In the genomic region with DNA sequence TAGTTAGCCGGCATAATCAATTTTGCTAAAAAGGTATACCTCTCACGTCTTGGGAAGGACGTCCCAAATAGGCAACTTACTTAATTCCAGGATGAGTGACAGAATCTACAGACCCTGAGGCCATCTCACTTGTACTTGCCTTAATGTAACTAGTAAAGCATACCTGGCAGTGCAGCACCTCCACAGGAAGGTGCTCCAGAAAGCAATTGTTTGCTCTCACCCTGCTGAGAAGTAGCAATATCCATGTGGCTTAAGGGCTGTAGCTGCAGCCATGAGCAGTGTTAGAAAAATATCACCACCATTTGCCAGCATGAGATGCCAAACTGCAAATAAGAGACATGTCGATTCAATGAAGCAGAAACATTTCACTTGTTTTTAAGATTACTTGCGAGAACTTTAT, we compare ENCODE assay signal across 15 cellular contexts.
DNase-seq lines count a peak whose midpoint lies in the region; ATAC-seq and TF ChIP-seq lines count a peak whose summit lies in the region.
"Had no signal": no experiment of that assay in that cellular context is flagged by ENCODE, and none has a peak within 500 bp of the region (broad histone marks: within the 10 kb centered on the region; RNA-seq: fewer than 3 reads in every experiment).

No MANE protein-coding gene starts in this region.

- intact Hi-C loops in IMR-90 (cut with micrococcal nuclease) = loop anchor here (5.0 to 10.0 kb wide), 8 partner anchors 102 to 1580 kb away; no protein-coding TSS in a partner anchor
- intact Hi-C loops in ovary (cut with DNase I) = loop anchor here in 3 of 4 donors (10.0 kb wide), 1 partner anchor 550 kb away; a partner anchor contains a TSS

- H3K36me3 ChIP-seq in IMR-90 (ENCODE audit: control insufficient read depth, insufficient read depth, low read length) = no peaks in the 10 kb centered on the region
- no peaks in the 10 kb centered on the region for H3K36me3 ChIP-seq in neural cell (ENCODE audit: insufficient read depth, low read length)
- H3K36me3 ChIP-seq in ovary = no peaks in the 10 kb centered on the region
- H3K36me3 ChIP-seq: heart right ventricle, tibial artery had no signal

- H3K9me1 ChIP-seq in IMR-90 (ENCODE audit: insufficient read depth, low read length) = peaks cover 12% of the 10 kb centered on the region; the same call in 1 of the 2 replicates

- peaks cover 68% of the 10 kb centered on the region for H3K4me1 Mint-ChIP-seq in WTC11

- TF ChIP-seq RAD21 in IMR-90 (IDR thresholded peaks at IDR 0.05; ENCODE audit: low read length) (no peak), neural cell (conservative IDR thresholded peaks at IDR 0.05) (no peak)

- peak overlapping the region; percentile 44 for H3K4ac ChIP-seq in IMR-90 (ENCODE audit: low read depth, low read length)

- H3K56ac ChIP-seq in IMR-90 (ENCODE audit: extremely low read depth, insufficient read depth, low read length) = no peak overlapping the region

- peak overlapping the region; percentile 3; the same call in 1 of the 3 replicates for H2BK15ac ChIP-seq in IMR-90 (ENCODE audit: low read depth, low read length)

- H4K5ac ChIP-seq in IMR-90 (ENCODE audit: low read depth, low read length) = no peak overlapping the region

- dilution Hi-C loops in IMR-90 (cut with HindIII; ENCODE audit: low sequenced_read_pairs, unreplicated experiment) = no loop called here

- H4K8ac ChIP-seq in IMR-90 (ENCODE audit: low read depth in 2 of 2, low read length in 2 of 2) = peak overlapping the region in 1 of 2 experiments; percentile 14; a peak in 1 of 4 replicates

- no peak for ATAC-seq in IMR-90 (ENCODE audit: low read depth)
- peak; percentile 51 for ATAC-seq in WTC11

- H2AFZ ChIP-seq in IMR-90 (replicated peaks; ENCODE audit: low read length, poor library complexity) (no peak overlapping the region), neural cell (ENCODE audit: low read depth, low read length) (no peak overlapping the region)

- peak overlapping the region; percentile 75 for H3K27ac Mint-ChIP-seq in WTC11
- H3K27ac Mint-ChIP-seq: B cell had no signal

- H3K4me2 ChIP-seq in IMR-90 (ENCODE audit: low read depth, low read length) (no peak overlapping the region), neural cell (ENCODE audit: low read length) (peak overlapping the region; percentile 56)

- H2BK5ac ChIP-seq in IMR-90 (ENCODE audit: low read depth, low read length, poor library complexity, severe bottlenecking) = no peak overlapping the region

- no TSS peak for BruUV-seq in IMR-90 (replicated peaks; lab: Mats Ljungman, UMichigan)

- peaks cover 3% of the 10 kb centered on the region; the same call in 1 of the 2 replicates for H3K9me3 Mint-ChIP-seq in WTC11

- H3K9ac ChIP-seq in IMR-90 (ENCODE audit: low read depth, low read length) = no peak overlapping the region
- H3K9ac ChIP-seq in neural cell (ENCODE audit: low read length) = peak overlapping the region; percentile 48

- no peaks in the 10 kb centered on the region for H3K9me3 ChIP-seq in IMR-90 (ENCODE audit: control insufficient read depth, insufficient read depth, low read length)
- no peaks in the 10 kb centered on the region for H3K9me3 ChIP-seq in neural cell (ENCODE audit: low read length)
- H3K9me3 ChIP-seq in ovary = no peaks in the 10 kb centered on the region
- H3K9me3 ChIP-seq: heart right ventricle, tibial artery had no signal

- peak overlapping the region; percentile 17; the same call in 1 of the 2 replicates for H2BK120ac ChIP-seq in IMR-90 (ENCODE audit: low read depth, low read length)

- TF ChIP-seq CTCF in IMR-90 (conservative IDR thresholded peaks at IDR 0.05; ENCODE audit: low read depth, low read length) (no peak), WTC11 (IDR thresholded peaks at IDR 0.05) (no peak), neural cell (IDR thresholded peaks at IDR 0.05; ENCODE audit: poor library complexity, severe bottlenecking) (no peak), ovary (IDR thresholded peaks at IDR 0.05) (no peak)

- DNase-seq in DMS 273 (lab: John Stamatoyannopoulos, UW; ENCODE audit: unreplicated experiment) (peak; percentile 44), DMS 273 treated with DMSO at 0.1 percent for 48 hours (lab: John Stamatoyannopoulos, UW) (no peak), IMR-90 (no peak), WTC11 (ENCODE audit: low spot score) (no peak), KG1 (lab: John Stamatoyannopoulos, UW) (no peak), ovary (no peak)
- DNase-seq in activated CD4-positive, alpha-beta T cell treated with anti-CD3 and anti-CD28 coated beads for 1 hour = no peak
- DNase-seq: activated naive CD4-positive, alpha-beta T cell treated with Interleukin-2 at 50 U/mL for 16 hours; GOT3; stimulated activated CD4-positive, alpha-beta T cell treated with anti-CD3 and anti-CD28 coated beads, Interleukin-12 subunit alpha, Interleukin-12 subunit beta, amount 100 ng/mL, for 4 hours; tibial artery had no signal

- H4K20me1 ChIP-seq in IMR-90 (ENCODE audit: insufficient read depth, low read length) = no peaks in the 10 kb centered on the region
- H4K20me1 ChIP-seq in neural cell (ENCODE audit: insufficient read depth) = no peaks in the 10 kb centered on the region

- no peak overlapping the region for H3K4me3 Mint-ChIP-seq in WTC11
- H3K4me3 Mint-ChIP-seq: B cell had no signal

- H3K36me3 Mint-ChIP-seq in WTC11 = no peaks in the 10 kb centered on the region

- H3K27ac ChIP-seq in IMR-90 (ENCODE audit: insufficient read depth, low read length) (no peak overlapping the region), neural cell (ENCODE audit: low read length) (peak overlapping the region; percentile 77), ovary (no peak overlapping the region)
- H3K27ac ChIP-seq: 22Rv1, tibial artery had no signal

- H2BK20ac ChIP-seq in IMR-90 (ENCODE audit: low read depth, low read length) = 0 out of 2 replicates have a peak overlapping the region, but pooled peaks have one; percentile 5

- no peaks in the 10 kb centered on the region for H3K9me2 ChIP-seq in neural cell (ENCODE audit: insufficient read depth, low read length)

- peaks cover 28% of the 10 kb centered on the region for H3K79me2 ChIP-seq in neural cell (replicated peaks; ENCODE audit: insufficient read depth, low read length)

- H3K23ac ChIP-seq in IMR-90 (ENCODE audit: low read depth, low read length) = no peak overlapping the region

- WGBS in IMR-90 (ENCODE audit: extremely low coverage in 2 of 2, insufficient read length in 1 of 2), 2 experiments = 100% methylated on average over 2 of the region's 5 CpGs; no CpG with 5 or more reads in 1 of the 2 experiments
- 66 to 81% (median 73%) methylated on average over 5 of the region's 5 CpGs for WGBS in ovary, 3 donors

- in situ Hi-C loops in IMR-90 (cut with MboI; ENCODE audit: low sequenced_read_pairs) = loop anchor here (10.0 to 25.0 kb wide), 2 partner anchors 550 to 1583 kb away; a partner anchor contains a TSS

- POLR2A ChIA-PET in IMR-90 (lab: Charles Lee; ENCODE audit: unreplicated experiment) = interaction anchor here (0.6 kb wide), 1 partner anchor 121 kb away, joined by 3 read pairs; no protein-coding TSS in a partner anchor
- POLR2A ChIA-PET in WTC11 (lab: Charles Lee) = no interaction called here

- TF ChIP-seq EP300 in neural cell (conservative IDR thresholded peaks at IDR 0.05; ENCODE audit: poor library complexity, severe bottlenecking) (no peak), ovary (IDR thresholded peaks at IDR 0.05) (no peak)

- no peak overlapping the region for H3K18ac ChIP-seq in IMR-90 (ENCODE audit: low read depth, low read length)

- H3K79me1 ChIP-seq in IMR-90 (ENCODE audit: low read depth in 1 of 2, low read length in 2 of 2) = 0 out of 4 replicates have a peak, but pooled peaks cover 0 to 3% of the 10 kb centered on the region in 2 experiments

- H4K91ac ChIP-seq in IMR-90 (ENCODE audit: insufficient read depth, low read depth, low read length) = no peak overlapping the region

- H2AK5ac ChIP-seq in IMR-90 (ENCODE audit: low read depth, low read length) = 0 out of 2 replicates have a peak overlapping the region, but pooled peaks have one; percentile 21

- H3K14ac ChIP-seq in IMR-90 (replicated peaks; ENCODE audit: low read depth, low read length) = no peak overlapping the region

- H3K4me1 ChIP-seq in IMR-90 (ENCODE audit: control insufficient read depth, insufficient read depth, low read length) = peaks cover 23% of the 10 kb centered on the region
- peaks cover 5% of the 10 kb centered on the region for H3K4me1 ChIP-seq in ovary (ENCODE audit: insufficient read depth)

- peaks cover 5% of the 10 kb centered on the region for H3F3A ChIP-seq in neural cell (ENCODE audit: insufficient read depth, low read length, poor library complexity, severe bottlenecking)

- TF ChIP-seq POLR2A in IMR-90 (IDR thresholded peaks at IDR 0.05; ENCODE audit: low read depth, low read length) (no peak), ovary (IDR thresholded peaks at IDR 0.05) (no peak)

- CTCF ChIA-PET in IMR-90 (lab: Yijun Ruan, JAX) (interaction anchor here (1.0 kb wide), 2 partner anchors 117 to 552 kb away, joined by 3 read pairs; a partner anchor contains a TSS), WTC11 (lab: Charles Lee) (no interaction called here)

- H3K4me3 ChIP-seq in IMR-90 (ENCODE audit: insufficient read depth, low read depth, low read length) (no peak overlapping the region), neural cell (ENCODE audit: low read length) (peak overlapping the region; percentile 46), ovary (no peak overlapping the region)
- H3K4me3 ChIP-seq: tibial artery had no signal

- no peaks in the 10 kb centered on the region for H3K27me3 ChIP-seq in IMR-90 (ENCODE audit: control insufficient read depth, insufficient read depth, low read length)
- no peaks in the 10 kb centered on the region for H3K27me3 ChIP-seq in neural cell (ENCODE audit: insufficient read depth, low read depth, low read length)
- H3K27me3 ChIP-seq in ovary = no peaks in the 10 kb centered on the region
- H3K27me3 ChIP-seq: heart right ventricle, tibial artery had no signal

- no peak overlapping the region for H2AK9ac ChIP-seq in IMR-90 (replicated peaks; ENCODE audit: low read depth, low read length, poor library complexity)

- no peaks in the 10 kb centered on the region for H3K27me3 Mint-ChIP-seq in WTC11 (ENCODE audit: low read depth)

TF ChIP-seq in IMR-90, 13 proteins besides CTCF, POLR2A, EP300 and RAD21 (continues in another document):
- no peak for TF ChIP-seq CEBPB (IDR thresholded peaks at IDR 0.05; ENCODE audit: low read depth, low read length)
- no peak for TF ChIP-seq MAZ (IDR thresholded peaks at IDR 0.05; ENCODE audit: borderline replicate concordance, low read depth, low read length)
- no peak for TF ChIP-seq CHD1 (IDR thresholded peaks at IDR 0.05; ENCODE audit: low read depth, low read length)

TF ChIP-seq in WTC11, 78 proteins besides CTCF, POLR2A, EP300 and RAD21 (continues in another document):
- TF ChIP-seq FOXP1 (CRISPR knock-in tag; IDR thresholded peaks at IDR 0.05; ENCODE audit: borderline replicate concordance) (no peak), ZNF121 (CRISPR knock-in tag; IDR thresholded peaks at IDR 0.05) (no peak), JUN (CRISPR knock-in tag; IDR thresholded peaks at IDR 0.05) (no peak)

TF ChIP-seq in neural cell, 6 proteins besides CTCF, POLR2A, EP300 and RAD21:
- TF ChIP-seq TAF1 (IDR thresholded peaks at IDR 0.05; ENCODE audit: low read depth) (no peak), POLR2AphosphoS5 (IDR thresholded peaks at IDR 0.05) (peak; percentile 41), MXI1 (conservative IDR thresholded peaks at IDR 0.05; ENCODE audit: poor library complexity, severe bottlenecking) (peak; percentile 21), EZH2 (IDR thresholded peaks at IDR 0.05; ENCODE audit: borderline replicate concordance, insufficient read depth, low read length, poor library complexity, severe bottlenecking) (no peak)
TF ChIP-seq in neural cell: peak in this region for 2.
